Comparison of ENCODE assay signal across 8 cellular contexts in the genomic region with DNA sequence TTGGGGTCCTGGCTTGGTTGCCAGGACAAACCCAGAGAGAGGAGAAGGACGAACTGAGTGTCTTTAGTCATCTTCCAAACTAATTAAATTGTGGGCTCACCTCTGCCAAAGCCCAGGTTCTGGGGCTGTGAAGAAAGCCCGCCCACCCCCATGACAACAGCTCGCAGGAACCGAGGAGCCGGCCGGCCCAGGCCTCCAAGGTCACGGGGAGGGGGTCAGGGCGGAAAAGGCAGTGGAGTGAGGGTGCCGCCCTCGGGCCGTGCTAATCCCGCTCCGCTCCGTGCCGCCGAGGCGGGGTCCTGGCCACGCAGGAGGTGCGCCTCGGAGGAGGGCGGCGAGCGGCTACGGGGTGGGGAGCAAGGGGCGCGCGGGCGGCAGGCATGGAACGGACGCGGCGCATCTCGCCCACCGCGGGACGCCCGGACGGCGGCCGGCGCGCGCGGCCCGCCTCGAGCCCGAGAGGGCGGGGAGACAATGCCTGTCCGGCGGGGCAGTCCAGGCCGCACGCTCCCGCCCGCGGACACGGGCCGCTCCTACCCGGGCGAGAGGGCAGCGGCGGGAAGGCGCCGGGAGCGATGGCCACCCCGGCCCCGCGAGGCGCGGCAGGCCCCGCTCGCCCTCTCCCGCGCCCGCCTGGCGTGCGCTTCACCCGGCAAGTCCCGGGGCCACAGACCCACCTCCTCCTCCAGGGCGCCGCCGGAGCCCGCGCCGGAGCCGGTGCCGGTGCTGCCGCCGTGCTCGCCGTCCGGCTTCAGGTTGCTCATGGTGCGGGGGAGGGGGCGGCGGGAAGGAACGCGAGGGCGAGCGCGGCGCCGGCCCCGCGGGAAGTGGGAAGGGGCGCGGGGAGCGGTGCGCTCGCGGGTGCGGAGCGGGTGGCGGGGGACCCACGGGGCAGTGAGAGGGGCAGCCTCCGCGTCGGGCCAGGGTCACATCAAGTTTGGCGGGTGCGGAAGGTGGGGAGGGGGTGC. TPM values are rescaled to one million over a fixed set of nuclear protein-coding genes. Genes with fewer than 3 reads are reported as not detected.
DNase-seq lines count a peak whose midpoint lies in the region; ATAC-seq, FAIRE-seq and TF ChIP-seq lines count a peak whose summit lies in the region.

No MANE protein-coding gene starts in this region.

- H3K36me3 ChIP-seq in ACC112 (ENCODE audit: insufficient read depth, low read length) (no peaks in the 10 kb centered on the region), HAP-1 (replicated peaks) (peaks cover 5% of the 10 kb centered on the region; the same call in 1 of the 2 replicates), kidney (ENCODE audit: control insufficient read depth in 1 of 2, insufficient read depth in 2 of 2, low read length in 2 of 2) (no peaks in the 10 kb centered on the region), stomach (no peaks in the 10 kb centered on the region)

- DNase-seq in HAP-1 (ENCODE audit: low spot score in 2 of 2) (peak in 1 of 2 experiments; percentile 74), kidney (peak; percentile 75), stomach (peak; percentile 26), T1000 (lab: John Stamatoyannopoulos, UW) (no peak), putamen (ENCODE audit: low spot score) (no peak)
- peak; percentile 47 for DNase-seq in activated naive CD8-positive, alpha-beta T cell treated with anti-CD3 and anti-CD28 coated beads, Interleukin-2, amount 10 ng/mL, durations not matched to agents 7 days and 5 days

- no peak overlapping the region for H3K27ac Mint-ChIP-seq in activated naive CD8-positive, alpha-beta T cell treated with anti-CD3 and anti-CD28 coated beads, Interleukin-2, amount 10 ng/mL, durations not matched to agents 7 days and 5 days

- TF ChIP-seq CTCF in kidney (IDR thresholded peaks at IDR 0.05; ENCODE audit: borderline replicate concordance, extremely low read depth, insufficient read depth) (no peak), stomach (IDR thresholded peaks at IDR 0.05) (no peak)

- H3K4me1 Mint-ChIP-seq in activated naive CD8-positive, alpha-beta T cell treated with anti-CD3 and anti-CD28 coated beads, Interleukin-2, amount 10 ng/mL, durations not matched to agents 7 days and 5 days: no peaks in the 10 kb centered on the region

- H3K4me3 ChIP-seq in ACC112 (ENCODE audit: low read depth, low read length): peak overlapping the region; percentile 76
- peak overlapping the region; percentile 42 for H3K4me3 ChIP-seq in HAP-1
- H3K4me3 ChIP-seq in kidney (ENCODE audit: low read length in 2 of 2): peak overlapping the region; percentile 42 to 47
- peak overlapping the region; percentile 72 to 80 (median 78) for H3K4me3 ChIP-seq in stomach

- TF ChIP-seq POLR2A in stomach (IDR thresholded peaks at IDR 0.05): no peak

- no peaks in the 10 kb centered on the region for H3K36me3 Mint-ChIP-seq in activated naive CD8-positive, alpha-beta T cell treated with anti-CD3 and anti-CD28 coated beads, Interleukin-2, amount 10 ng/mL, durations not matched to agents 7 days and 5 days

- H3K79me2 ChIP-seq in ACC112 (ENCODE audit: control insufficient read depth, insufficient read depth, low read length, unreplicated experiment): no peaks in the 10 kb centered on the region

- H2AFZ ChIP-seq in ACC112 (ENCODE audit: low read length, unreplicated experiment): peak overlapping the region; percentile 38

- no peak for FAIRE-seq in kidney (lab: Jason Lieb, UNC)

- 2 to 5% (median 3%) methylated on average over 17 to 116 of the region's 118 CpGs for WGBS in stomach, 5 donors

- H3K9me3 ChIP-seq in HAP-1 (no peaks in the 10 kb centered on the region), kidney (ENCODE audit: control insufficient read depth in 1 of 2, low read length in 2 of 2) (no peaks in the 10 kb centered on the region), stomach (no peaks in the 10 kb centered on the region)

- in situ Hi-C loops in HAP-1 (cut with MboI; ENCODE audit: low sequenced_read_pairs): no loop called here

- H3K27me3 Mint-ChIP-seq in activated naive CD8-positive, alpha-beta T cell treated with anti-CD3 and anti-CD28 coated beads, Interleukin-2, amount 10 ng/mL, durations not matched to agents 7 days and 5 days: peaks cover 74% of the 10 kb centered on the region

- peak overlapping the region; percentile 18 for H3K4me3 Mint-ChIP-seq in activated naive CD8-positive, alpha-beta T cell treated with anti-CD3 and anti-CD28 coated beads, Interleukin-2, amount 10 ng/mL, durations not matched to agents 7 days and 5 days

- H3K27me3 ChIP-seq in ACC112 (ENCODE audit: insufficient read depth, low read length): peaks cover 31% of the 10 kb centered on the region
- no peaks in the 10 kb centered on the region for H3K27me3 ChIP-seq in HAP-1 (ENCODE audit: low read depth)
- H3K27me3 ChIP-seq in stomach: peaks cover 0 to 37% (median 24%) of the 10 kb centered on the region in 3 donors

- H3K9ac ChIP-seq in kidney (ENCODE audit: low read length in 2 of 2): peak overlapping the region in 1 of 2 donors; percentile 8

- POLR2A ChIA-PET in activated naive CD8-positive, alpha-beta T cell treated with anti-CD3 and anti-CD28 coated beads, Interleukin-2, amount 10 ng/mL, durations not matched to agents 7 days and 5 days (lab: Charles Lee): no interaction called here

- H3K9me3 Mint-ChIP-seq in activated naive CD8-positive, alpha-beta T cell treated with anti-CD3 and anti-CD28 coated beads, Interleukin-2, amount 10 ng/mL, durations not matched to agents 7 days and 5 days: no peaks in the 10 kb centered on the region

- no peaks in the 10 kb centered on the region for H3K4me1 ChIP-seq in ACC112 (ENCODE audit: control insufficient read depth, insufficient read depth, low read length, unreplicated experiment)
- peaks cover 16% of the 10 kb centered on the region; the same call in 1 of the 2 replicates for H3K4me1 ChIP-seq in HAP-1
- H3K4me1 ChIP-seq in kidney (ENCODE audit: control insufficient read depth in 1 of 2, insufficient read depth in 1 of 2, low read depth in 1 of 2, low read length in 2 of 2): peaks cover 3 to 6% of the 10 kb centered on the region in 2 donors
- H3K4me1 ChIP-seq in stomach: peaks cover 9 to 45% (median 23%) of the 10 kb centered on the region in 4 donors

- intact Hi-C loops in kidney (cut with DNase I): no loop called here
- intact Hi-C loops in stomach (cut with DNase I; ENCODE audit: low total_unique reads): no loop called here

- H3K27ac ChIP-seq in ACC112 (ENCODE audit: low read depth, low read length) (no peak overlapping the region), kidney (ENCODE audit: low read depth in 2 of 2, low read length in 2 of 2) (peak overlapping the region in 1 of 2 donors; percentile 60), stomach (peak overlapping the region; percentile 73 to 92 (median 82))

- no peak for TF ChIP-seq EP300 in stomach (IDR thresholded peaks at IDR 0.05)

- ATAC-seq in activated naive CD8-positive, alpha-beta T cell treated with anti-CD3 and anti-CD28 coated beads, Interleukin-2, amount 10 ng/mL, durations not matched to agents 7 days and 5 days (ENCODE audit: low read depth): peak; percentile 27
- no peak for ATAC-seq in GM21619 (IDR thresholded peaks at IDR 0.05; ENCODE audit: unreplicated experiment)

RNA-seq across cellular contexts. Expression of gene RBPMS2, which starts 0.5 kb away (rescaled TPM):
- total RNA-seq in activated naive CD8-positive, alpha-beta T cell treated with anti-CD3 and anti-CD28 coated beads, Interleukin-2, amount 10 ng/mL, durations not matched to agents 7 days and 5 days: not detected
- 8.2 TPM for total RNA-seq in kidney
- polyA plus RNA-seq in kidney (ENCODE audit: insufficient read depth, low read depth, low replicate concordance): 24.2 TPM
- total RNA-seq in stomach: 10 to 100 TPM in 1 of 5 donors, 1 to 10 TPM in 4; 2.3 to 38.8 (median 8.7) TPM
- 10 to 100 TPM in 2 of 3 donors, 1 to 10 TPM in 1; 9.5 to 18.8 (median 17.0) TPM for polyA plus RNA-seq in stomach

RNA-seq across cellular contexts. Expression of gene PIF1, which starts 50.6 kb away (rescaled TPM):
- 10 to 100 TPM; 45.8 to 49.7 TPM for total RNA-seq in activated naive CD8-positive, alpha-beta T cell treated with anti-CD3 and anti-CD28 coated beads, Interleukin-2, amount 10 ng/mL, durations not matched to agents 7 days and 5 days
- total RNA-seq in kidney: 2.0 TPM
- polyA plus RNA-seq in kidney (ENCODE audit: insufficient read depth, low read depth, low replicate concordance): 0.47 TPM
- 10 to 100 TPM in 2 of 5 donors, 1 to 10 TPM in 3; 1.6 to 58.8 (median 2.8) TPM for total RNA-seq in stomach
- 1 to 10 TPM in 2 of 3 donors, under 1 TPM in 1; 0.46 to 8.7 (median 2.0) TPM for polyA plus RNA-seq in stomach

Comparison
In these comparisons a context has a peak if more than half of its experiments do, and no peak if none do; other contexts are left out.
1. DNase-seq: peak in activated naive CD8-positive, alpha-beta T cell treated with anti-CD3 and anti-CD28 coated beads, Interleukin-2, amount 10 ng/mL, durations not matched to agents 7 days and 5 days (single experiment), kidney (single experiment) and stomach (single experiment); none in T1000 (single experiment) and putamen (single experiment).
2. Peak in every context shown above with its lines, with median percentiles within 50 percentile points of each other: H3K4me3 ChIP-seq.